Comparison of ENCODE assay signal across 8 cellular contexts in the genomic region with DNA sequence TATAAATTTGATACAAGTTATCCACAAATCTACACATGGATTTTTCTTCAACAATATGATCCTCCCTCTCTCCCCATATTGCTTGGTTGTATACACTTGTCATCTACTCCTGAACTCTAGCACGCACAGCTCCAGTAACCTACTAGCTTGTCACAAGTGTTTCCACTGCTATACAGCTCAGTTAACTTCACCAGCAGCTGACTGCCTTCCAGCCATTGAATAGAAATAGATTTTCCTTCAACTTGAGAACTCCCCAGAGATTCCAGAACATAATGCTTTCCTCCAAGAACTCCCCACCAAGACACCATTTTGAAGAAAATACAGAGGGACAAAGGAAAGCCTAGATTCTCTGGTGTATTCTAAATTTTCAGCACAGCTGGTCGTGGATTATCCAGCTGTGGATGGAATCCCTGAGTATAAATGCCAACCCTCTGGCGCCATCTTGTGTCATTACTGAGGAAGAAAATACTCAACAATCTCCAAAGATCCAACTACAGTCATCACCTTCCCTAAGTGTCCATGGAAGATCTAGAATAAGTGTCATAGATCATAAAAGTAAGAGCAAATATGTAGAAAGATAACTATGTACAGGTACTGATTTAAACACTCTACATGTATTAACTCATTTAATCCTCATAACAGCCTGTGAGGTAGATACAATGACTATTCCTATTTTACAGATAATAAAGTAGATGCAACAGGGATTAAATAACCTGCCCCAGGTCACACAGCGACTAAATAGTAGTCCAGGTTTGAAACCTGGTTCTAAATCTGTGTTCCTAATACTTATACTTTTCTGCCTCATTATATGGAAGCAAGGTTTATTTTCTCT.
DNase-seq lines count a peak whose midpoint lies in the region; ATAC-seq and TF ChIP-seq lines count a peak whose summit lies in the region.

No MANE protein-coding gene starts in this region.

- no peaks in the 10 kb centered on the region for H3K9me3 ChIP-seq in Karpas-422 (ENCODE audit: low read length)
- H3K9me3 ChIP-seq in SJCRH30 (replicated peaks) = no peaks in the 10 kb centered on the region
- no peaks in the 10 kb centered on the region for H3K9me3 ChIP-seq in mucosa of descending colon

- no peaks in the 10 kb centered on the region for H3K9me2 ChIP-seq in Karpas-422 (replicated peaks; ENCODE audit: insufficient read depth, low read length)

- DNase-seq in NCI-H1417 (lab: John Stamatoyannopoulos, UW) (peak; percentile 25 to 70 (median 51)), NCI-H1417 treated with DMSO at 0.1 percent for 48 hours (lab: John Stamatoyannopoulos, UW) (no peak), Karpas-422 (peak; percentile 64), SJCRH30 (peak; percentile 40 to 78), mucosa of descending colon (peak in 1 of 3 donors; percentile 63)

- TF ChIP-seq CTCF in mucosa of descending colon (IDR thresholded peaks at IDR 0.05) = no peak

- H3K27ac ChIP-seq in Karpas-422 (ENCODE audit: low read length) (no peak overlapping the region), SJCRH30 (no peak overlapping the region)

- ATAC-seq in esophagus mucosa (peak; percentile 75), mucosa of descending colon (peak; percentile 65), HG03196 (IDR thresholded peaks at IDR 0.05; ENCODE audit: unreplicated experiment) (no peak), GM21619 (IDR thresholded peaks at IDR 0.05; ENCODE audit: unreplicated experiment) (no peak)

- H3K4me3 ChIP-seq in Karpas-422 (ENCODE audit: low read length) (no peak overlapping the region), SJCRH30 (no peak overlapping the region), mucosa of descending colon (no peak overlapping the region)

- H3K79me2 ChIP-seq in Karpas-422 (ENCODE audit: low read length) = no peaks in the 10 kb centered on the region

- no peaks in the 10 kb centered on the region for H3K36me3 ChIP-seq in Karpas-422 (ENCODE audit: insufficient read depth, low read length)
- H3K36me3 ChIP-seq in SJCRH30 = no peaks in the 10 kb centered on the region; the same call in 1 of the 2 replicates
- no peaks in the 10 kb centered on the region for H3K36me3 ChIP-seq in mucosa of descending colon (ENCODE audit: low read depth)

- no peak overlapping the region for H3K9ac ChIP-seq in Karpas-422 (ENCODE audit: low read length)

- H2AFZ ChIP-seq in Karpas-422 (ENCODE audit: low read length) = no peak overlapping the region

- no peak overlapping the region for H3K4me2 ChIP-seq in Karpas-422 (ENCODE audit: low read depth, low read length, poor library complexity, severe bottlenecking)

- H4K20me1 ChIP-seq in Karpas-422 (ENCODE audit: insufficient read depth, low read depth, low read length) = no peaks in the 10 kb centered on the region

- H3K4me1 ChIP-seq in Karpas-422 (ENCODE audit: low read length) (no peaks in the 10 kb centered on the region), SJCRH30 (no peaks in the 10 kb centered on the region), mucosa of descending colon (ENCODE audit: low read depth) (no peaks in the 10 kb centered on the region)

- intact Hi-C loops in mucosa of descending colon (cut with DNase I, micrococcal nuclease) = loop anchor here (5.0 to 10.0 kb wide), 2 partner anchors 341 to 344 kb away; no protein-coding TSS in a partner anchor

- no peaks in the 10 kb centered on the region for H3K27me3 ChIP-seq in Karpas-422 (ENCODE audit: low read length)
- no peaks in the 10 kb centered on the region for H3K27me3 ChIP-seq in SJCRH30

Comparison
In these comparisons a context has a peak if more than half of its experiments do, and no peak if none do; other contexts are left out.
1. ATAC-seq: peak in esophagus mucosa (single experiment) and mucosa of descending colon (single experiment); none in HG03196 (single experiment) and GM21619 (single experiment).